2 cellular contexts compared by ENCODE assay signal in the genomic region with DNA sequence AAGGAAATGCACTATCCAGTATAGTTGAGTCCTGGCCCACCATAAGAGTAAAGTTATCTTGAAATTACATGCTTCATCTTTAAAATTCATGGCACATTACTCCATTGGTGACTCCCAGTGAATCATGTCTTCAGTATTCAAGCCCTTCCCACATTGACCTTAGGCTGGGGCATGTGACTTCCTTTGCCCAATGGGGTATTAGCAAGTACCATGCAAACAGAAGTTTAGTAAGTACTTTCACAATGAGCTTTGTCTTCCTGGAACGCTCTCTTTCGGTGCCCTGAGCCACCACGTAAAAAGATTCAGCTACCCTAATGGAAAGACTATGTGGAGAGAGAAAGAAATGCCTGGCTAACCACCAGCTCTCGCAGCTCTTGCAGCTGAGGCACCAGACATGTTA.
TF ChIP-seq lines count a peak whose summit lies in the region.

No MANE protein-coding gene starts in this region.

TF ChIP-seq in IMR-90, 13 proteins besides CTCF, POLR2A, EP300 and RAD21:
- TF ChIP-seq FOS (IDR thresholded peaks at IDR 0.05; ENCODE audit: low read depth, low read length) (no peak), RFX5 (IDR thresholded peaks at IDR 0.05; ENCODE audit: low read depth, low read length) (no peak), RCOR1 (IDR thresholded peaks at IDR 0.05; ENCODE audit: insufficient replicate concordance, low read length) (no peak), MXI1 (IDR thresholded peaks at IDR 0.05; ENCODE audit: borderline replicate concordance, low read depth, low read length) (no peak), MAFK (IDR thresholded peaks at IDR 0.05; ENCODE audit: low read depth, low read length) (no peak), CEBPB (IDR thresholded peaks at IDR 0.05; ENCODE audit: low read depth, low read length) (no peak), BHLHE40 (IDR thresholded peaks at IDR 0.05; ENCODE audit: low read depth, low read length) (no peak), NFE2L2 (IDR thresholded peaks at IDR 0.05; ENCODE audit: low read depth, low read length) (no peak), CHD1 (IDR thresholded peaks at IDR 0.05; ENCODE audit: low read depth, low read length) (no peak)
- TF ChIP-seq, protein P1, sequence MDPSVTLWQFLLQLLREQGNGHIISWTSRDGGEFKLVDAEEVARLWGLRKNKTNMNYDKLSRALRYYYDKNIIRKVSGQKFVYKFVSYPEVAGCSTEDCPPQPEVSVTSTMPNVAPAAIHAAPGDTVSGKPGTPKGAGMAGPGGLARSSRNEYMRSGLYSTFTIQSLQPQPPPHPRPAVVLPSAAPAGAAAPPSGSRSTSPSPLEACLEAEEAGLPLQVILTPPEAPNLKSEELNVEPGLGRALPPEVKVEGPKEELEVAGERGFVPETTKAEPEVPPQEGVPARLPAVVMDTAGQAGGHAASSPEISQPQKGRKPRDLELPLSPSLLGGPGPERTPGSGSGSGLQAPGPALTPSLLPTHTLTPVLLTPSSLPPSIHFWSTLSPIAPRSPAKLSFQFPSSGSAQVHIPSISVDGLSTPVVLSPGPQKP (IDR thresholded peaks at IDR 0.05; ENCODE audit: borderline replicate concordance, low read depth, low read length): no peak
- TF ChIP-seq, protein P2, sequence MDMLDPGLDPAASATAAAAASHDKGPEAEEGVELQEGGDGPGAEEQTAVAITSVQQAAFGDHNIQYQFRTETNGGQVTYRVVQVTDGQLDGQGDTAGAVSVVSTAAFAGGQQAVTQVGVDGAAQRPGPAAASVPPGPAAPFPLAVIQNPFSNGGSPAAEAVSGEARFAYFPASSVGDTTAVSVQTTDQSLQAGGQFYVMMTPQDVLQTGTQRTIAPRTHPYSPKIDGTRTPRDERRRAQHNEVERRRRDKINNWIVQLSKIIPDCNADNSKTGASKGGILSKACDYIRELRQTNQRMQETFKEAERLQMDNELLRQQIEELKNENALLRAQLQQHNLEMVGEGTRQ (IDR thresholded peaks at IDR 0.05; ENCODE audit: low read depth, low read length): no peak

TF ChIP-seq in HepG2, 621 proteins besides CTCF, POLR2A, EP300 and RAD21:
- no peak for TF ChIP-seq NCOR1 (IDR thresholded peaks at IDR 0.05; ENCODE audit: borderline replicate concordance, low read length)
- no peak for TF ChIP-seq CBX2 (IDR thresholded peaks at IDR 0.05; ENCODE audit: low read depth, low read length)
- no peak for TF ChIP-seq CBX2 (CRISPR knock-in tag; IDR thresholded peaks at IDR 0.05; ENCODE audit: low read depth)
